8 cellular contexts compared by ENCODE assay signal in the genomic region with DNA sequence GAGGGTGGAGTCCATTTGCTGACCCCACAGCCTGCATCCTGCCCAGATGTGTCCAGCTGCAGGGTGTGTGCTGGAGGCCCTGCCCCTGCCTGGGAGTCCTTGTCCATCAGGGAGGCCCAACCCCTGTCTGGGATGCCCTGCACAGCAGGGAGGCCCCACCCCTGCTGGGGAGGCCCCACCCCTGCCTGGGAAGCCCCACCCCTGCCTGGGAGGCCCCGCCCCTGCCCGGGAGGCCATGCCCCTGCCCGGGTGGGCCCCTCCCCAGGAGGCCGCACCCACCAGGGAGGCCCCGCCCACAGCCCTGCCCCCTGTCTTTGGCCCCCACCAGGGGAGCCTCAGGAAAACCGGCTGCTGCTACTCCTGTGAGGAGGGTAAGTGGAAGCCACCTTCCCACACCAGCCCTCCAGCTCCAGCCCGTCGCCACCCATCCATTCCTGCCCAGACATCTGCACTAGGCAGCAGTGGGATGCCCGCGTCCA. TPM values are rescaled to one million over a fixed set of nuclear protein-coding genes. Genes with fewer than 3 reads are reported as not detected.
DNase-seq lines count a peak whose midpoint lies in the region; ATAC-seq and TF ChIP-seq lines count a peak whose summit lies in the region.

No MANE protein-coding gene starts in this region.

- H3K4me1 ChIP-seq in esophagus muscularis mucosa = peaks cover 16 to 25% (median 20%) of the 10 kb centered on the region in 4 donors

- no peak overlapping the region for H3K4me3 Mint-ChIP-seq in activated naive CD4-positive, alpha-beta T cell treated with anti-CD3 and anti-CD28 coated beads for 36 hours
- no peak overlapping the region for H3K4me3 Mint-ChIP-seq in natural killer cell treated with Interleukin-12 subunit alpha and Interleukin-12 subunit beta and Interleukin-15 and Interleukin-18, amount 100 ng/mL, for 72 hours

- H3K27ac Mint-ChIP-seq in activated naive CD4-positive, alpha-beta T cell treated with anti-CD3 and anti-CD28 coated beads for 36 hours = no peak overlapping the region
- H3K27ac Mint-ChIP-seq in natural killer cell treated with Interleukin-12 subunit alpha and Interleukin-12 subunit beta and Interleukin-15 and Interleukin-18, amount 100 ng/mL, for 72 hours = no peak overlapping the region

- no peak for TF ChIP-seq POLR2A in esophagus muscularis mucosa (IDR thresholded peaks at IDR 0.05; ENCODE audit: low read depth)

- DNase-seq in Daoy (ENCODE audit: low read depth) = peak; percentile 24
- peak; percentile 5 for DNase-seq in NCI-H774 (lab: John Stamatoyannopoulos, UW)
- peak; percentile 56 for DNase-seq in activated naive CD4-positive, alpha-beta T cell treated with anti-CD3 and anti-CD28 coated beads for 36 hours
- no peak for DNase-seq in natural killer cell treated with Interleukin-12 subunit alpha and Interleukin-12 subunit beta and Interleukin-15 and Interleukin-18, amount 100 ng/mL, for 72 hours (ENCODE audit: low spot score)
- no peak for DNase-seq in foreskin melanocyte
- DNase-seq in NOMO-1 treated with DMSO at 0.1 percent for 48 hours (lab: John Stamatoyannopoulos, UW; ENCODE audit: unreplicated experiment) = no peak
- no peak for DNase-seq in esophagus muscularis mucosa (ENCODE audit: extremely low spot score)

- peak; percentile 58 to 72 for ATAC-seq in natural killer cell treated with Interleukin-12 subunit alpha and Interleukin-12 subunit beta and Interleukin-15 and Interleukin-18, amount 100 ng/mL, for 72 hours
- no peak for ATAC-seq in GM21381 (IDR thresholded peaks at IDR 0.05; ENCODE audit: unreplicated experiment)

- no peak overlapping the region for H3K4me3 ChIP-seq in esophagus muscularis mucosa

- peaks cover 2% of the 10 kb centered on the region for H3K36me3 Mint-ChIP-seq in activated naive CD4-positive, alpha-beta T cell treated with anti-CD3 and anti-CD28 coated beads for 36 hours (ENCODE audit: low read depth)
- no peaks in the 10 kb centered on the region for H3K36me3 Mint-ChIP-seq in natural killer cell treated with Interleukin-12 subunit alpha and Interleukin-12 subunit beta and Interleukin-15 and Interleukin-18, amount 100 ng/mL, for 72 hours

- H3K4me1 Mint-ChIP-seq in activated naive CD4-positive, alpha-beta T cell treated with anti-CD3 and anti-CD28 coated beads for 36 hours (ENCODE audit: low read depth) = peaks cover 16% of the 10 kb centered on the region
- peaks cover 5 to 14% of the 10 kb centered on the region in 2 donors for H3K4me1 Mint-ChIP-seq in natural killer cell treated with Interleukin-12 subunit alpha and Interleukin-12 subunit beta and Interleukin-15 and Interleukin-18, amount 100 ng/mL, for 72 hours (ENCODE audit: low read depth in 2 of 2)

- no peak overlapping the region for H3K27ac ChIP-seq in esophagus muscularis mucosa (replicated peaks in 1 of 4)

- no peaks in the 10 kb centered on the region for H3K9me3 ChIP-seq in esophagus muscularis mucosa

- no peak for TF ChIP-seq CTCF in esophagus muscularis mucosa (IDR thresholded peaks at IDR 0.05)

- no peaks in the 10 kb centered on the region for H3K27me3 Mint-ChIP-seq in activated naive CD4-positive, alpha-beta T cell treated with anti-CD3 and anti-CD28 coated beads for 36 hours (ENCODE audit: low read depth)
- no peaks in the 10 kb centered on the region for H3K27me3 Mint-ChIP-seq in natural killer cell treated with Interleukin-12 subunit alpha and Interleukin-12 subunit beta and Interleukin-15 and Interleukin-18, amount 100 ng/mL, for 72 hours

- H3K27me3 ChIP-seq in esophagus muscularis mucosa = no peaks in the 10 kb centered on the region

- no peaks in the 10 kb centered on the region for H3K36me3 ChIP-seq in esophagus muscularis mucosa

- WGBS in esophagus muscularis mucosa = no CpG with 5 or more reads among the region's 10 CpGs

- no peak for TF ChIP-seq EP300 in esophagus muscularis mucosa (IDR thresholded peaks at IDR 0.05)

- intact Hi-C loops in activated naive CD4-positive, alpha-beta T cell treated with anti-CD3 and anti-CD28 coated beads for 36 hours (cut with micrococcal nuclease) = loop anchor here (5.0 kb wide), 1 partner anchor 77 kb away; no protein-coding TSS in a partner anchor
- intact Hi-C loops in esophagus muscularis mucosa (cut with DNase I) = loop anchor here (5.0 to 10.0 kb wide), 4 partner anchors 47 to 262 kb away; a partner anchor contains a TSS

- H3K9me3 Mint-ChIP-seq in activated naive CD4-positive, alpha-beta T cell treated with anti-CD3 and anti-CD28 coated beads for 36 hours = peaks cover 4% of the 10 kb centered on the region
- H3K9me3 Mint-ChIP-seq in natural killer cell treated with Interleukin-12 subunit alpha and Interleukin-12 subunit beta and Interleukin-15 and Interleukin-18, amount 100 ng/mL, for 72 hours = peaks cover 4% of the 10 kb centered on the region

- CTCF ChIA-PET in activated naive CD4-positive, alpha-beta T cell treated with anti-CD3 and anti-CD28 coated beads for 36 hours (lab: Charles Lee) = no interaction called here

RNA-seq across cellular contexts. Expression of a gene that starts 37.2 kb away (rescaled TPM):
- total RNA-seq in Daoy (2014; rRNA removed; shearing (Covaris generic)) = not detected in 2 replicates
- total RNA-seq in activated naive CD4-positive, alpha-beta T cell treated with anti-CD3 and anti-CD28 coated beads for 36 hours = not detected
- total RNA-seq in natural killer cell treated with Interleukin-12 subunit alpha and Interleukin-12 subunit beta and Interleukin-15 and Interleukin-18, amount 100 ng/mL, for 72 hours = not detected
- total RNA-seq in esophagus muscularis mucosa = under 1 TPM in 3 of 4 donors, not detected in 1; under 0.01 to 0.45 (median 0.06) TPM

RNA-seq across cellular contexts. Expression of a gene that starts 49.4 kb away (rescaled TPM):
- total RNA-seq in Daoy (2014; rRNA removed; shearing (Covaris generic)) = 7.6 and 16.3 TPM in 2 replicates
- total RNA-seq in activated naive CD4-positive, alpha-beta T cell treated with anti-CD3 and anti-CD28 coated beads for 36 hours = 10 to 100 TPM; 19.9 to 21.7 TPM
- total RNA-seq in natural killer cell treated with Interleukin-12 subunit alpha and Interleukin-12 subunit beta and Interleukin-15 and Interleukin-18, amount 100 ng/mL, for 72 hours = 10 to 100 TPM; 53.2 to 56.4 TPM
- 10 to 100 TPM; 33.2 to 71.6 (median 58.6) TPM for total RNA-seq in esophagus muscularis mucosa

Comparison
In these comparisons a context has a peak if more than half of its experiments do, and no peak if none do; other contexts are left out.
1. DNase-seq: peak in Daoy (single experiment), NCI-H774 (single experiment) and activated naive CD4-positive, alpha-beta T cell treated with anti-CD3 and anti-CD28 coated beads for 36 hours (single experiment); none in natural killer cell treated with Interleukin-12 subunit alpha and Interleukin-12 subunit beta and Interleukin-15 and Interleukin-18, amount 100 ng/mL, for 72 hours (single experiment), foreskin melanocyte (single experiment), NOMO-1 treated with DMSO at 0.1 percent for 48 hours (single experiment) and esophagus muscularis mucosa (single experiment).